In genomic region chr14:88505621-88506020, GRCh38 we compare ENCODE assay signal across 2 cellular contexts.
TF ChIP-seq lines count a peak whose summit lies in the region.

No MANE protein-coding gene starts in this region.

TF ChIP-seq in IMR-90, 13 proteins besides CTCF, POLR2A, EP300 and RAD21:
- no peak for TF ChIP-seq USF2 (IDR thresholded peaks at IDR 0.05; ENCODE audit: low read depth, low read length)
- TF ChIP-seq MAFK (IDR thresholded peaks at IDR 0.05; ENCODE audit: low read depth, low read length) = peak; percentile 35

TF ChIP-seq in K562, 482 proteins besides CTCF, POLR2A, EP300 and RAD21:
- TF ChIP-seq MAFF (IDR thresholded peaks at IDR 0.05; ENCODE audit: low read length) = peak; percentile 3; the same call in 1 of the 2 replicates
- no peak for TF ChIP-seq PCBP1 (IDR thresholded peaks at IDR 0.05; ENCODE audit: low read depth, low read length, poor library complexity, severe bottlenecking)
- TF ChIP-seq ZNF316 (IDR thresholded peaks at IDR 0.05) = peak; percentile 62
- peak; percentile 23; the same call in 1 of the 2 replicates for TF ChIP-seq MAFG (tag; conservative IDR thresholded peaks at IDR 0.05)
- no peak for TF ChIP-seq PML (IDR thresholded peaks at IDR 0.05; ENCODE audit: low read length)
- TF ChIP-seq ZNF449 (CRISPR knock-in tag; IDR thresholded peaks at IDR 0.05) = no peak
- TF ChIP-seq C11orf30 (IDR thresholded peaks at IDR 0.05; ENCODE audit: low read depth) = peak; percentile 24; the same call in 1 of the 2 replicates
